1 cellular context compared by ENCODE assay signal in the genomic region with DNA sequence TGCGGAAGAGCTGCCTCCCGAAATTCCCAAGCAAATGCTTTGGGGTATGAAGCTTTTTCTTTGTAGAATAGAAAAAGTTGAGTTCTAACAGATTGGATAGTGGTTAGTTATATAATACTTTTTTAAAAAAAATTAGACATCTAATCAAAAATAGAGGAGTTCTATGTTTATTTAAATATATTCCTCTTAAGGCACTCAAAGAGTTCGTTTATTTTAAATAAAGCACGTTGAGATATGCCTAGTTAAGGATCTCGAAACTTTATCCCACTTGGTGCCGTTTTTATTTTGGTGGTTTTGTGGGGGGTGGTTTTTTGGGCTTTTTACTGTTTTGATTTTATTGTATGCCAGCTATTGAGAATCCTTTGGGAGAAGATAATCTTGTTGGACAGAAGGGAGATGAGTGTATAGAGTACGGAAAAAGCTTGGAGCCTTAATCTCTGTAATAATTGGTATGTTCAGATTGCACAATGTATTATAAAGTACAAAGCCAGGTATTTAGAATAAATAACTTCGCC.
TF ChIP-seq lines count a peak whose summit lies in the region.

No MANE protein-coding gene starts in this region.

TF ChIP-seq in WTC11, 78 proteins besides CTCF, POLR2A, EP300 and RAD21 (continued from another document):
- TF ChIP-seq HMGA2 (CRISPR knock-in tag; IDR thresholded peaks at IDR 0.05) (no peak), GRHL2 (CRISPR knock-in tag; IDR thresholded peaks at IDR 0.05; ENCODE audit: insufficient replicate concordance, severe bottlenecking) (no peak), SP1 (CRISPR knock-in tag; conservative IDR thresholded peaks at IDR 0.05) (no peak), RELA (CRISPR knock-in tag; IDR thresholded peaks at IDR 0.05; ENCODE audit: borderline replicate concordance) (no peak), ZNF263 (CRISPR knock-in tag; IDR thresholded peaks at IDR 0.05; ENCODE audit: low read depth) (no peak), NFYB (CRISPR knock-in tag; conservative IDR thresholded peaks at IDR 0.05; ENCODE audit: low read depth) (no peak), GABPB1 (CRISPR knock-in tag; IDR thresholded peaks at IDR 0.05) (no peak), ZNF138 (CRISPR knock-in tag; conservative IDR thresholded peaks at IDR 0.05) (no peak), ZNF219 (CRISPR knock-in tag; IDR thresholded peaks at IDR 0.05; ENCODE audit: borderline replicate concordance) (no peak), ELF4 (CRISPR knock-in tag; IDR thresholded peaks at IDR 0.05; ENCODE audit: low read depth) (no peak), SMAD3 (CRISPR knock-in tag; IDR thresholded peaks at IDR 0.05; ENCODE audit: borderline replicate concordance) (no peak)
- TF ChIP-seq, protein P1, sequence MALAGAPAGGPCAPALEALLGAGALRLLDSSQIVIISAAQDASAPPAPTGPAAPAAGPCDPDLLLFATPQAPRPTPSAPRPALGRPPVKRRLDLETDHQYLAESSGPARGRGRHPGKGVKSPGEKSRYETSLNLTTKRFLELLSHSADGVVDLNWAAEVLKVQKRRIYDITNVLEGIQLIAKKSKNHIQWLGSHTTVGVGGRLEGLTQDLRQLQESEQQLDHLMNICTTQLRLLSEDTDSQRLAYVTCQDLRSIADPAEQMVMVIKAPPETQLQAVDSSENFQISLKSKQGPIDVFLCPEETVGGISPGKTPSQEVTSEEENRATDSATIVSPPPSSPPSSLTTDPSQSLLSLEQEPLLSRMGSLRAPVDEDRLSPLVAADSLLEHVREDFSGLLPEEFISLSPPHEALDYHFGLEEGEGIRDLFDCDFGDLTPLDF (CRISPR knock-in tag; IDR thresholded peaks at IDR 0.05): no peak
- TF ChIP-seq, protein P2, sequence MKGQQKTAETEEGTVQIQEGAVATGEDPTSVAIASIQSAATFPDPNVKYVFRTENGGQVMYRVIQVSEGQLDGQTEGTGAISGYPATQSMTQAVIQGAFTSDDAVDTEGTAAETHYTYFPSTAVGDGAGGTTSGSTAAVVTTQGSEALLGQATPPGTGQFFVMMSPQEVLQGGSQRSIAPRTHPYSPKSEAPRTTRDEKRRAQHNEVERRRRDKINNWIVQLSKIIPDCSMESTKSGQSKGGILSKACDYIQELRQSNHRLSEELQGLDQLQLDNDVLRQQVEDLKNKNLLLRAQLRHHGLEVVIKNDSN (CRISPR knock-in tag; IDR thresholded peaks at IDR 0.05): no peak
- TF ChIP-seq, protein P3, sequence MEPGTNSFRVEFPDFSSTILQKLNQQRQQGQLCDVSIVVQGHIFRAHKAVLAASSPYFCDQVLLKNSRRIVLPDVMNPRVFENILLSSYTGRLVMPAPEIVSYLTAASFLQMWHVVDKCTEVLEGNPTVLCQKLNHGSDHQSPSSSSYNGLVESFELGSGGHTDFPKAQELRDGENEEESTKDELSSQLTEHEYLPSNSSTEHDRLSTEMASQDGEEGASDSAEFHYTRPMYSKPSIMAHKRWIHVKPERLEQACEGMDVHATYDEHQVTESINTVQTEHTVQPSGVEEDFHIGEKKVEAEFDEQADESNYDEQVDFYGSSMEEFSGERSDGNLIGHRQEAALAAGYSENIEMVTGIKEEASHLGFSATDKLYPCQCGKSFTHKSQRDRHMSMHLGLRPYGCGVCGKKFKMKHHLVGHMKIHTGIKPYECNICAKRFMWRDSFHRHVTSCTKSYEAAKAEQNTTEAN (CRISPR knock-in tag; IDR thresholded peaks at IDR 0.05): no peak
- TF ChIP-seq, protein P4, sequence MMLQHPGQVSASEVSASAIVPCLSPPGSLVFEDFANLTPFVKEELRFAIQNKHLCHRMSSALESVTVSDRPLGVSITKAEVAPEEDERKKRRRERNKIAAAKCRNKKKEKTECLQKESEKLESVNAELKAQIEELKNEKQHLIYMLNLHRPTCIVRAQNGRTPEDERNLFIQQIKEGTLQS (CRISPR knock-in tag; conservative IDR thresholded peaks at IDR 0.05): no peak
- TF ChIP-seq, protein P5, sequence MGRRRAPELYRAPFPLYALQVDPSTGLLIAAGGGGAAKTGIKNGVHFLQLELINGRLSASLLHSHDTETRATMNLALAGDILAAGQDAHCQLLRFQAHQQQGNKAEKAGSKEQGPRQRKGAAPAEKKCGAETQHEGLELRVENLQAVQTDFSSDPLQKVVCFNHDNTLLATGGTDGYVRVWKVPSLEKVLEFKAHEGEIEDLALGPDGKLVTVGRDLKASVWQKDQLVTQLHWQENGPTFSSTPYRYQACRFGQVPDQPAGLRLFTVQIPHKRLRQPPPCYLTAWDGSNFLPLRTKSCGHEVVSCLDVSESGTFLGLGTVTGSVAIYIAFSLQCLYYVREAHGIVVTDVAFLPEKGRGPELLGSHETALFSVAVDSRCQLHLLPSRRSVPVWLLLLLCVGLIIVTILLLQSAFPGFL (CRISPR knock-in tag; IDR thresholded peaks at IDR 0.05; ENCODE audit: borderline replicate concordance): no peak
TF ChIP-seq in WTC11: peak in this region for 0.
